Comparison of ENCODE assay signal across 22 cellular contexts in the genomic region with DNA sequence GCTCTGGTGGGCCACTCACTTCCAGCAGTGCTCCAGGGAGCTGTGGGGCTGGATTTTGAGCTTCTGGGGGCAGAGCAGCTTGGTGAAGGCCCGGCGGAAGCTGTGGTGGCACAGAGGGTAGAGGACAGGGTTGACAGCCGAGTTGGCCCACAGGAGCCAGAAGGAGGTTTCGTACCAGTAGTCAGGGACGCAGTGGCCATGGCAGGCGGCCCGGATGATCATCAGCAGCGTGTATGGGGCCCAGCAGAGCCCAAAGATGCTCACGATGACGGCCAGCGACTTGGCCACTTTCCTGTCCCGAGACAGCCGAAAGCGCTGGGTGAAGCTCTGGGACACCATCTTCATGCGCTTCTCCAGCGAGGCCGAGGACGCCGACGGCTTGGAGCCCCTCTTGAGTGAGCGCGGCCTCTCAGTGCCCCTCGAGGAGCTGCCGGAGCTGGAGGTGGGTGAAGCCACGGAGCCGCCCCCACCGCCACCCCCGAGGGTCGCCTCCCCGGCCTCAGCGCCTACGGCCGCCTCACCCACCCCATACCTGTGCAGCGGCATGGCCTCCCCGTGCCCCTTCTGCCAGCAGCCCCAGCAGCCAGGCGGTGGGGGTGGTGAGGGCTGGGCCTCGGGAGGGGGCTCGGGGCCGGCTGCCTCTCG. TPM values are rescaled to one million over a fixed set of nuclear protein-coding genes. Genes with fewer than 3 reads are reported as not detected.
"Had no signal": no experiment of that assay in that cellular context is flagged by ENCODE, and none has a peak within 500 bp of the region (broad histone marks: within the 10 kb centered on the region; RNA-seq: fewer than 3 reads in every experiment).

No MANE protein-coding gene starts in this region.

- H3K4me3 ChIP-seq: colonic mucosa, esophagus squamous epithelium, lower lobe of right lung, pancreas, smooth muscle cell, suprapubic skin, transverse colon, upper lobe of right lung, uterus had no signal

- H3K4me1 ChIP-seq: colonic mucosa, upper lobe of right lung had no signal

- H3K27ac ChIP-seq: colonic mucosa, esophagus squamous epithelium, lower lobe of right lung, pancreas, suprapubic skin, transverse colon, upper lobe of right lung, uterus had no signal

- DNase-seq: colonic mucosa; dermis blood vessel endothelial cell; effector memory CD8-positive, alpha-beta T cell; erythroblast; esophagus squamous epithelium; hypothalamus; left ventricle myocardium superior; lower lobe of right lung; naive thymus-derived CD8-positive, alpha-beta T cell; nephron progenitor cell; occipital lobe; stimulated activated CD4-positive, alpha-beta T cell treated with anti-CD3 and anti-CD28 coated beads, Interleukin-12 subunit alpha, Interleukin-12 subunit beta, amount 100 ng/mL, for 4 hours; stimulated activated CD4-positive, alpha-beta T cell treated with anti-CD3 and anti-CD28 coated beads, Interleukin-1b, Interleukin-23, amount 100 ng/mL, for 48 hours; stimulated activated CD4-positive, alpha-beta T cell treated with anti-CD3 and anti-CD28 coated beads, Interleukin-4, amount 100 ng/mL, for 1 hour; stimulated activated CD8-positive, alpha-beta memory T cell treated with anti-CD3 and anti-CD28 coated beads, Interleukin-4, amount 100 ng/mL, for 48 hours; transverse colon; upper lobe of right lung; uterus had no signal

- H3K4me2 ChIP-seq: smooth muscle cell had no signal

- H3K9me3 ChIP-seq: colonic mucosa, esophagus squamous epithelium, lower lobe of right lung, pancreas, suprapubic skin, transverse colon, upper lobe of right lung, uterus had no signal

- H3K36me3 ChIP-seq: colonic mucosa, esophagus squamous epithelium, lower lobe of right lung, pancreas, suprapubic skin, transverse colon, upper lobe of right lung, uterus had no signal

RNA-seq across cellular contexts. Expression of gene HRH3, which starts 4.0 kb away (rescaled TPM):
- polyA plus RNA-seq: keratinocyte; naive thymus-derived CD8-positive, alpha-beta T cell; smooth muscle cell had no signal
